Comparison of ENCODE assay signal across 8 cellular contexts in genomic region chr10:119871881-119872609, GRCh38. TPM values are rescaled to one million over a fixed set of nuclear protein-coding genes. Genes with fewer than 3 reads are reported as not detected.
DNase-seq lines count a peak whose midpoint lies in the region; ATAC-seq, FAIRE-seq and TF ChIP-seq lines count a peak whose summit lies in the region.

No MANE protein-coding gene starts in this region.

- POLR2A ChIA-PET in activated CD8-positive, alpha-beta T cell treated with anti-CD3 and anti-CD28 coated beads for 36 hours (lab: Charles Lee) = interaction anchor here (0.7 to 3.1 kb wide), 22 partner anchors 10 to 221 kb away, joined by 3 to 38 read pairs (median 6); partner anchors contain the start of genes BAG3 and SEC23IP
- POLR2A ChIA-PET in endothelial cell of umbilical vein (lab: Charles Lee) = interaction anchor here (0.8 to 2.0 kb wide), 6 partner anchors 9 to 768 kb away, joined by 3 to 5 read pairs (median 4); partner anchors contain the start of genes BAG3, DENND10, SEC23IP and TIAL1

- H3K27ac ChIP-seq in endothelial cell of umbilical vein (ENCODE audit: insufficient read depth, low read depth, low read length) (peak overlapping the region; percentile 81), muscle layer of duodenum (ENCODE audit: low read length) (peak overlapping the region; percentile 57)

- H3K27me3 Mint-ChIP-seq in activated CD8-positive, alpha-beta T cell treated with anti-CD3 and anti-CD28 coated beads for 36 hours = no peaks in the 10 kb centered on the region
- H3K27me3 Mint-ChIP-seq in stimulated activated memory B cell treated with anti-CD40 and anti-IgM and Interleukin-4, amounts not matched to agents 10 μg/mL and 1 μg/mL and 100 μg/mL, for 72 hours = no peaks in the 10 kb centered on the region

- DNase-seq in NK-92 treated with Interleukin-12 subunit alpha and Interleukin-12 subunit beta, amount 100 ng/mL, for 24 hours (lab: John Stamatoyannopoulos, UW) = peak; percentile 74
- DNase-seq in NK-92 (lab: John Stamatoyannopoulos, UW; ENCODE audit: unreplicated experiment) (no peak), NCI-H226 (peak; percentile 40), endothelial cell of umbilical vein (ENCODE audit: low read depth, low spot score) (peak; percentile 52)
- DNase-seq in activated CD8-positive, alpha-beta T cell treated with anti-CD3 and anti-CD28 coated beads for 36 hours = peak; percentile 65

- peaks cover 51% of the 10 kb centered on the region for H3K79me2 ChIP-seq in endothelial cell of umbilical vein (ENCODE audit: control insufficient read depth, insufficient read depth, low read length)

- H3K36me3 ChIP-seq in endothelial cell of umbilical vein (ENCODE audit: control insufficient read depth in 2 of 2, extremely low read depth in 1 of 2, insufficient read depth in 2 of 2, low read length in 2 of 2) (no peaks in the 10 kb centered on the region), muscle layer of duodenum (ENCODE audit: control insufficient read depth in 1 of 2, insufficient read depth in 2 of 2, low read length in 2 of 2) (no peaks in the 10 kb centered on the region)

- peak overlapping the region; percentile 84 for H3K9ac ChIP-seq in endothelial cell of umbilical vein (replicated peaks; ENCODE audit: extremely low read depth, insufficient read depth, low read length)

- peak overlapping the region; percentile 27 for H2AFZ ChIP-seq in endothelial cell of umbilical vein (ENCODE audit: low read depth, low read length)

- peak overlapping the region; percentile 94 for H3K4me2 ChIP-seq in endothelial cell of umbilical vein (ENCODE audit: insufficient read depth, low read length)

- dilution Hi-C loops in endothelial cell of umbilical vein (cut with MboI; ENCODE audit: extremely low pct_ligation_motif_present, low sequenced_read_pairs) = no loop called here

- peaks cover 40% of the 10 kb centered on the region for H3K4me1 Mint-ChIP-seq in activated CD8-positive, alpha-beta T cell treated with anti-CD3 and anti-CD28 coated beads for 36 hours (ENCODE audit: low read depth)
- H3K4me1 Mint-ChIP-seq in stimulated activated memory B cell treated with anti-CD40 and anti-IgM and Interleukin-4, amounts not matched to agents 10 μg/mL and 1 μg/mL and 100 μg/mL, for 72 hours = peaks cover 39% of the 10 kb centered on the region

- CTCF ChIA-PET in activated CD8-positive, alpha-beta T cell treated with anti-CD3 and anti-CD28 coated beads for 36 hours (lab: Charles Lee) = interaction anchor here (0.6 to 5.4 kb wide), 9 partner anchors 8 to 216 kb away, joined by 3 to 69 read pairs (median 3); partner anchors contain the start of gene SEC23IP
- CTCF ChIA-PET in endothelial cell of umbilical vein (lab: Charles Lee) = interaction anchor here (0.8 to 3.3 kb wide), 14 partner anchors 9 to 782 kb away, joined by 3 to 41 read pairs (median 4); partner anchors contain the start of genes INPP5F, SEC23IP and TIAL1

- no peaks in the 10 kb centered on the region for H3K9me1 ChIP-seq in endothelial cell of umbilical vein (replicated peaks; ENCODE audit: control insufficient read depth, extremely low read depth, insufficient read depth, low read length)

- peak overlapping the region; percentile 89 for H3K27ac Mint-ChIP-seq in activated CD8-positive, alpha-beta T cell treated with anti-CD3 and anti-CD28 coated beads for 36 hours
- H3K27ac Mint-ChIP-seq in stimulated activated memory B cell treated with anti-CD40 and anti-IgM and Interleukin-4, amounts not matched to agents 10 μg/mL and 1 μg/mL and 100 μg/mL, for 72 hours = peak overlapping the region; percentile 46

- H3K4me1 ChIP-seq in endothelial cell of umbilical vein (ENCODE audit: control insufficient read depth, extremely low read depth, insufficient read depth, low read length) (peaks cover 18% of the 10 kb centered on the region), muscle layer of duodenum (ENCODE audit: control insufficient read depth in 1 of 2, insufficient read depth in 2 of 2, low read length in 2 of 2) (peaks cover 15 to 23% of the 10 kb centered on the region in 2 donors)

- no peaks in the 10 kb centered on the region for H3K9me3 Mint-ChIP-seq in activated CD8-positive, alpha-beta T cell treated with anti-CD3 and anti-CD28 coated beads for 36 hours
- H3K9me3 Mint-ChIP-seq in stimulated activated memory B cell treated with anti-CD40 and anti-IgM and Interleukin-4, amounts not matched to agents 10 μg/mL and 1 μg/mL and 100 μg/mL, for 72 hours = no peaks in the 10 kb centered on the region

- peaks cover 17% of the 10 kb centered on the region for H3K36me3 Mint-ChIP-seq in activated CD8-positive, alpha-beta T cell treated with anti-CD3 and anti-CD28 coated beads for 36 hours (ENCODE audit: low read depth)
- no peaks in the 10 kb centered on the region for H3K36me3 Mint-ChIP-seq in stimulated activated memory B cell treated with anti-CD40 and anti-IgM and Interleukin-4, amounts not matched to agents 10 μg/mL and 1 μg/mL and 100 μg/mL, for 72 hours

- H3K9me3 ChIP-seq in endothelial cell of umbilical vein (replicated peaks; ENCODE audit: control insufficient read depth, insufficient read depth, low read length) (no peaks in the 10 kb centered on the region), muscle layer of duodenum (ENCODE audit: control insufficient read depth in 1 of 2, low read length in 2 of 2) (no peaks in the 10 kb centered on the region)

- TF ChIP-seq CTCF in activated CD8-positive, alpha-beta T cell treated with anti-CD3 and anti-CD28 coated beads for 36 hours (IDR thresholded peaks at IDR 0.05) = no peak
- TF ChIP-seq CTCF in endothelial cell of umbilical vein (IDR thresholded peaks at IDR 0.05; ENCODE audit: extremely low read depth in 1 of 2, insufficient read depth in 1 of 2, low read depth in 1 of 2, low read length in 2 of 2) = no peak

- TF ChIP-seq POLR2A in endothelial cell of umbilical vein (IDR thresholded peaks at IDR 0.05; ENCODE audit: low read depth, low read length) = no peak

- FAIRE-seq in endothelial cell of umbilical vein (lab: Jason Lieb, UNC) = no peak

- peak overlapping the region; percentile 94 for H3K4me3 Mint-ChIP-seq in activated CD8-positive, alpha-beta T cell treated with anti-CD3 and anti-CD28 coated beads for 36 hours
- peak overlapping the region; percentile 84 for H3K4me3 Mint-ChIP-seq in stimulated activated memory B cell treated with anti-CD40 and anti-IgM and Interleukin-4, amounts not matched to agents 10 μg/mL and 1 μg/mL and 100 μg/mL, for 72 hours

- H3K4me3 ChIP-seq in endothelial cell of umbilical vein (replicated peaks in 1 of 3; ENCODE audit: insufficient read depth in 1 of 3, low read depth in 1 of 3, low read length in 3 of 3) = peak overlapping the region; percentile 93 to 96 (median 96)
- H3K4me3 ChIP-seq in muscle layer of duodenum (ENCODE audit: low read depth in 1 of 2, low read length in 2 of 2) = peak overlapping the region; percentile 80 to 82

- intact Hi-C loops in activated CD8-positive, alpha-beta T cell treated with anti-CD3 and anti-CD28 coated beads for 36 hours (cut with micrococcal nuclease) = loop anchor here (2.0 kb wide), 1 partner anchor 21 kb away; the partner anchor contains the start of gene SEC23IP
- intact Hi-C loops in endothelial cell of umbilical vein (cut with micrococcal nuclease) = loop anchor here (5.0 kb wide), 1 partner anchor 790 kb away; the partner anchor contains the start of gene EIF3A

- ATAC-seq in HG02938 (IDR thresholded peaks at IDR 0.05; ENCODE audit: unreplicated experiment) = peak; percentile 33
- peak; percentile 31 for ATAC-seq in activated CD8-positive, alpha-beta T cell treated with anti-CD3 and anti-CD28 coated beads for 36 hours
- ATAC-seq in stimulated activated memory B cell treated with anti-CD40 and anti-IgM and Interleukin-4, amounts not matched to agents 10 μg/mL and 1 μg/mL and 100 μg/mL, for 72 hours = peak; percentile 60

- no TSS peak for BruUV-seq in endothelial cell of umbilical vein (replicated peaks; lab: Mats Ljungman, UMichigan)

- peaks cover 10% of the 10 kb centered on the region for H4K20me1 ChIP-seq in endothelial cell of umbilical vein (replicated peaks; ENCODE audit: control insufficient read depth, extremely low read depth, insufficient read depth, low read length)

- H3K27me3 ChIP-seq in endothelial cell of umbilical vein (ENCODE audit: control insufficient read depth in 2 of 2, insufficient read depth in 2 of 2, low read length in 2 of 2) (no peaks in the 10 kb centered on the region), muscle layer of duodenum (ENCODE audit: low read depth, low read length) (no peaks in the 10 kb centered on the region)

TF ChIP-seq in endothelial cell of umbilical vein, 7 proteins besides CTCF, POLR2A, EP300 and RAD21 (continues in another document):
- TF ChIP-seq MAX (IDR thresholded peaks at IDR 0.05; ENCODE audit: insufficient read depth, insufficient read length) (no peak), MYC (IDR thresholded peaks at IDR 0.05; ENCODE audit: low read depth, low read length) (no peak), EZH2 (IDR thresholded peaks at IDR 0.05; ENCODE audit: borderline replicate concordance, low read depth, low read length, severe bottlenecking) (no peak), POLR2AphosphoS5 (IDR thresholded peaks at IDR 0.05; ENCODE audit: insufficient read depth, low read depth, low read length) (no peak)

RNA-seq across cellular contexts. Expression of gene MCMBP, which starts 0.6 kb away (rescaled TPM):
- 10 to 100 TPM; 86.2 to 90.5 TPM for total RNA-seq in activated CD8-positive, alpha-beta T cell treated with anti-CD3 and anti-CD28 coated beads for 36 hours
- 61.9 and 62.5 TPM in 2 replicates for total RNA-seq in endothelial cell of umbilical vein
- polyA plus RNA-seq in endothelial cell of umbilical vein = 41.8 and 44.8 TPM in 2 replicates
- 54.3 and 58.8 TPM in 2 replicates for polyA plus RNA-seq in endothelial cell of umbilical vein (2011; cell fraction: cytosol; rRNA removed)
- polyA plus RNA-seq in endothelial cell of umbilical vein (2011; cell fraction: nucleus; rRNA removed) = 39.2 and 48.3 TPM in 2 replicates
- 56.9 and 73.0 TPM in 2 replicates for polyA plus RNA-seq in endothelial cell of umbilical vein (2012)
- polyA minus RNA-seq in endothelial cell of umbilical vein = 54.7 and 55.7 TPM in 2 replicates
- 59.5 TPM for polyA minus RNA-seq in endothelial cell of umbilical vein (2011; cell fraction: cytosol; rRNA and poly(A)+ RNA removed)
- polyA minus RNA-seq in endothelial cell of umbilical vein (2011; cell fraction: nucleus; rRNA and poly(A)+ RNA removed) = 22.3 and 36.1 TPM in 2 replicates

RNA-seq across cellular contexts. Expression of gene SEC23IP, which starts 20.5 kb away (rescaled TPM):
- total RNA-seq in activated CD8-positive, alpha-beta T cell treated with anti-CD3 and anti-CD28 coated beads for 36 hours = 10 to 100 TPM; 60.3 to 61.4 TPM
- total RNA-seq in endothelial cell of umbilical vein = 83.1 and 85.4 TPM in 2 replicates
- polyA plus RNA-seq in endothelial cell of umbilical vein = 29.5 and 30.9 TPM in 2 replicates
- polyA plus RNA-seq in endothelial cell of umbilical vein (2011; cell fraction: cytosol; rRNA removed) = 19.7 and 20.8 TPM in 2 replicates
- polyA plus RNA-seq in endothelial cell of umbilical vein (2011; cell fraction: nucleus; rRNA removed) = 34.3 and 41.6 TPM in 2 replicates
- polyA plus RNA-seq in endothelial cell of umbilical vein (2012) = 57.0 and 73.1 TPM in 2 replicates
- 134 and 167 TPM in 2 replicates for polyA minus RNA-seq in endothelial cell of umbilical vein
- polyA minus RNA-seq in endothelial cell of umbilical vein (2011; cell fraction: cytosol; rRNA and poly(A)+ RNA removed) = 33.1 TPM
- polyA minus RNA-seq in endothelial cell of umbilical vein (2011; cell fraction: nucleus; rRNA and poly(A)+ RNA removed) = 40.8 and 56.3 TPM in 2 replicates
